1 cellular context compared by ENCODE assay signal in the genomic region with DNA sequence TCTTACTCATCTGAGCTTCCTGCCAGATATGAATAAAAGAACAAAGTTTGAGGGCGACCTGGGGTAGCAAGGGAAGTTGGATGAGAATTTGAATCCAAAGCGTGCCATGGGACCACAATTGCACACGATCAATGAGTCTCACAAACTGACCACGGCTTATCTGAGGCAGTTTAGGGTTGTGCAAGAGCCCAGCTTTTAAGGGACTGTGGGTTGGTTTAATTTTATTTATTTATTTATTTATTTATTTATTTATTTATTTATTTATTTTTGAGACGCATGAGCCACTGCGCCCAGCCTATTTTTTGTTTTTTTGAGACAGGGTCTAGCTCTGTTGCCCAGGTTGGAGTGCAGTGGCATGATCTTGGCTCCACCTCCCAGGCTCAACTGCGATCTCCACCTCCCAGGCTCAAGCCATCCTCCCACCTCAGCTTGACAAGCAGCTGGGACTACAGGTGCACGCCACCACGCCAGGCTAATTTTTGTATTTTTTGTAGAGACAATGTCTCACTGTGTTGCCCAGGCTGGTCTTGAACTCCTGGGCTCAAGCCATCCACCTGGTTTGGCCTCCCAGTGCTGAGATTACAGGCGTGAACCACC.
TF ChIP-seq lines count a peak whose summit lies in the region.

No MANE protein-coding gene starts in this region.

TF ChIP-seq in HCT116, 20 proteins besides CTCF, POLR2A, EP300 and RAD21:
- no peak for TF ChIP-seq TCF7L2 (IDR thresholded peaks at IDR 0.05; ENCODE audit: borderline replicate concordance, extremely low read depth, insufficient read depth, insufficient read length)
- no peak for TF ChIP-seq FOSL1 (IDR thresholded peaks at IDR 0.05; ENCODE audit: low read depth)
- no peak for TF ChIP-seq ATF3 (IDR thresholded peaks at IDR 0.05)
- no peak for TF ChIP-seq MAX (IDR thresholded peaks at IDR 0.05)
- no peak for TF ChIP-seq CEBPB (IDR thresholded peaks at IDR 0.05; ENCODE audit: low read depth)
- no peak for TF ChIP-seq CBX3 (IDR thresholded peaks at IDR 0.05; ENCODE audit: low read depth)
- TF ChIP-seq ELF1 (IDR thresholded peaks at IDR 0.05; ENCODE audit: borderline replicate concordance, low read depth) = no peak
- no peak for TF ChIP-seq ZBTB33 (IDR thresholded peaks at IDR 0.05; ENCODE audit: extremely low read depth, insufficient replicate concordance, low read length)
- no peak for TF ChIP-seq ZFX (IDR thresholded peaks at IDR 0.05)
- TF ChIP-seq EZH2 (IDR thresholded peaks at IDR 0.05) = no peak
- TF ChIP-seq ZNF274 (IDR thresholded peaks at IDR 0.05; ENCODE audit: low read depth, low read length) = no peak
- no peak for TF ChIP-seq SIN3A (IDR thresholded peaks at IDR 0.05; ENCODE audit: low read depth)
- no peak for TF ChIP-seq SP1 (IDR thresholded peaks at IDR 0.05; ENCODE audit: low read depth)
- TF ChIP-seq, protein P1, sequence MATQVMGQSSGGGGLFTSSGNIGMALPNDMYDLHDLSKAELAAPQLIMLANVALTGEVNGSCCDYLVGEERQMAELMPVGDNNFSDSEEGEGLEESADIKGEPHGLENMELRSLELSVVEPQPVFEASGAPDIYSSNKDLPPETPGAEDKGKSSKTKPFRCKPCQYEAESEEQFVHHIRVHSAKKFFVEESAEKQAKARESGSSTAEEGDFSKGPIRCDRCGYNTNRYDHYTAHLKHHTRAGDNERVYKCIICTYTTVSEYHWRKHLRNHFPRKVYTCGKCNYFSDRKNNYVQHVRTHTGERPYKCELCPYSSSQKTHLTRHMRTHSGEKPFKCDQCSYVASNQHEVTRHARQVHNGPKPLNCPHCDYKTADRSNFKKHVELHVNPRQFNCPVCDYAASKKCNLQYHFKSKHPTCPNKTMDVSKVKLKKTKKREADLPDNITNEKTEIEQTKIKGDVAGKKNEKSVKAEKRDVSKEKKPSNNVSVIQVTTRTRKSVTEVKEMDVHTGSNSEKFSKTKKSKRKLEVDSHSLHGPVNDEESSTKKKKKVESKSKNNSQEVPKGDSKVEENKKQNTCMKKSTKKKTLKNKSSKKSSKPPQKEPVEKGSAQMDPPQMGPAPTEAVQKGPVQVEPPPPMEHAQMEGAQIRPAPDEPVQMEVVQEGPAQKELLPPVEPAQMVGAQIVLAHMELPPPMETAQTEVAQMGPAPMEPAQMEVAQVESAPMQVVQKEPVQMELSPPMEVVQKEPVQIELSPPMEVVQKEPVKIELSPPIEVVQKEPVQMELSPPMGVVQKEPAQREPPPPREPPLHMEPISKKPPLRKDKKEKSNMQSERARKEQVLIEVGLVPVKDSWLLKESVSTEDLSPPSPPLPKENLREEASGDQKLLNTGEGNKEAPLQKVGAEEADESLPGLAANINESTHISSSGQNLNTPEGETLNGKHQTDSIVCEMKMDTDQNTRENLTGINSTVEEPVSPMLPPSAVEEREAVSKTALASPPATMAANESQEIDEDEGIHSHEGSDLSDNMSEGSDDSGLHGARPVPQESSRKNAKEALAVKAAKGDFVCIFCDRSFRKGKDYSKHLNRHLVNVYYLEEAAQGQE (IDR thresholded peaks at IDR 0.05; ENCODE audit: low read depth) = no peak
- TF ChIP-seq YY1 (IDR thresholded peaks at IDR 0.05; ENCODE audit: extremely low read depth, insufficient replicate concordance, low read depth, low read length) = no peak
- no peak for TF ChIP-seq JUND (IDR thresholded peaks at IDR 0.05)
